Comparison of ENCODE assay signal across 1 cellular context in genomic region chr5:87412417-87413115, GRCh38.
TF ChIP-seq lines count a peak whose summit lies in the region.

Gene CCNH, minus strand, starts transcription at chr5:87412930. Its CDS starts 136 bp downstream, at chr5:87412794.

TF ChIP-seq in liver, 16 proteins besides CTCF, POLR2A, EP300 and RAD21 (continued from another document):
- TF ChIP-seq REST (IDR thresholded peaks at IDR 0.05) (no peak), GABPA (IDR thresholded peaks at IDR 0.05 in 1 of 2, conservative IDR thresholded peaks at IDR 0.05 in 1 of 2) (peak; percentile 68 to 92), EGR1 (IDR thresholded peaks at IDR 0.05; ENCODE audit: low read depth in 2 of 2) (peak; percentile 21 to 61), ATF3 (IDR thresholded peaks at IDR 0.05) (peak; percentile 60), RXRA (IDR thresholded peaks at IDR 0.05) (peak; percentile 57 to 71), NR2F2 (IDR thresholded peaks at IDR 0.05) (peak; percentile 25), SP1 (IDR thresholded peaks at IDR 0.05) (peak; percentile 88), TAF1 (conservative IDR thresholded peaks at IDR 0.05) (peak; percentile 77), FOXA1 (IDR thresholded peaks at IDR 0.05) (no peak)
